Comparison of ENCODE assay signal across 1 cellular context in genomic region chr19:38834104-38834490, GRCh38.
A peak's percentile ranks its signal among the peaks of the same experiment; 100 is the strongest.
TF ChIP-seq lines count a peak whose summit lies in the region.

No MANE protein-coding gene starts in this region.

TF ChIP-seq in HEK293, 187 proteins besides CTCF, POLR2A, EP300 and RAD21 (continued from another document and continues in another):
- TF ChIP-seq, protein P1, sequence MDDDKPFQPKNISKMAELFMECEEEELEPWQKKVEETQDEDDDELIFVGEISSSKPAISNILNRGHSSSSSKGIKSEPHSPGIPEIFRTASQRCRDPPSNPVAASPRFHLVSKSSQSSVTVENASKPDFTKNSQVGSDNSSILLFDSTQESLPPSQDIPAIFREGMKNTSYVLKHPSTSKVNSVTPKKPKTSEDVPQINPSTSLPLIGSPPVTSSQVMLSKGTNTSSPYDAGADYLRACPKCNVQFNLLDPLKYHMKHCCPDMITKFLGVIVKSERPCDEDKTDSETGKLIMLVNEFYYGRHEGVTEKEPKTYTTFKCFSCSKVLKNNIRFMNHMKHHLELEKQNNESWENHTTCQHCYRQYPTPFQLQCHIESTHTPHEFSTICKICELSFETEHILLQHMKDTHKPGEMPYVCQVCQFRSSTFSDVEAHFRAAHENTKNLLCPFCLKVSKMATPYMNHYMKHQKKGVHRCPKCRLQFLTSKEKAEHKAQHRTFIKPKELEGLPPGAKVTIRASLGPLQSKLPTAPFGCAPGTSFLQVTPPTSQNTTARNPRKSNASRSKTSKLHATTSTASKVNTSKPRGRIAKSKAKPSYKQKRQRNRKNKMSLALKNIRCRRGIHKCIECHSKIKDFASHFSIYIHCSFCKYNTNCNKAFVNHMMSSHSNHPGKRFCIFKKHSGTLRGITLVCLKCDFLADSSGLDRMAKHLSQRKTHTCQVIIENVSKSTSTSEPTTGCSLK (tag by site-specific recombination; IDR thresholded peaks at IDR 0.05) = no peak
- TF ChIP-seq, protein P2, sequence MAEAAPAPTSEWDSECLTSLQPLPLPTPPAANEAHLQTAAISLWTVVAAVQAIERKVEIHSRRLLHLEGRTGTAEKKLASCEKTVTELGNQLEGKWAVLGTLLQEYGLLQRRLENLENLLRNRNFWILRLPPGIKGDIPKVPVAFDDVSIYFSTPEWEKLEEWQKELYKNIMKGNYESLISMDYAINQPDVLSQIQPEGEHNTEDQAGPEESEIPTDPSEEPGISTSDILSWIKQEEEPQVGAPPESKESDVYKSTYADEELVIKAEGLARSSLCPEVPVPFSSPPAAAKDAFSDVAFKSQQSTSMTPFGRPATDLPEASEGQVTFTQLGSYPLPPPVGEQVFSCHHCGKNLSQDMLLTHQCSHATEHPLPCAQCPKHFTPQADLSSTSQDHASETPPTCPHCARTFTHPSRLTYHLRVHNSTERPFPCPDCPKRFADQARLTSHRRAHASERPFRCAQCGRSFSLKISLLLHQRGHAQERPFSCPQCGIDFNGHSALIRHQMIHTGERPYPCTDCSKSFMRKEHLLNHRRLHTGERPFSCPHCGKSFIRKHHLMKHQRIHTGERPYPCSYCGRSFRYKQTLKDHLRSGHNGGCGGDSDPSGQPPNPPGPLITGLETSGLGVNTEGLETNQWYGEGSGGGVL (tag by site-specific recombination; IDR thresholded peaks at IDR 0.05) = no peak
- TF ChIP-seq ZNF132 (tag by site-specific recombination; IDR thresholded peaks at IDR 0.05; ENCODE audit: borderline replicate concordance) (no peak), ZSCAN4 (tag by site-specific recombination; IDR thresholded peaks at IDR 0.05) (no peak), REPIN1 (tag by site-specific recombination; IDR thresholded peaks at IDR 0.05; ENCODE audit: low read depth) (no peak), ZNF660 (tag by site-specific recombination; IDR thresholded peaks at IDR 0.05) (peak; percentile 23; the same call in 1 of the 2 replicates), ZNF792 (tag by site-specific recombination; IDR thresholded peaks at IDR 0.05) (no peak), ZNF521 (tag by site-specific recombination; IDR thresholded peaks at IDR 0.05) (no peak), ZNF433 (tag by site-specific recombination; IDR thresholded peaks at IDR 0.05; ENCODE audit: low read depth) (no peak), ZBTB7A (tag by site-specific recombination; IDR thresholded peaks at IDR 0.05; ENCODE audit: low read depth) (no peak), ZNF768 (tag by site-specific recombination; IDR thresholded peaks at IDR 0.05) (no peak), KLF8 (tag by site-specific recombination; IDR thresholded peaks at IDR 0.05) (no peak; the same call in 1 of the 2 replicates), SP3 (tag by site-specific recombination; IDR thresholded peaks at IDR 0.05) (no peak), ZNF211 (tag by site-specific recombination; IDR thresholded peaks at IDR 0.05; ENCODE audit: low read depth) (no peak), ZNF785 (tag by site-specific recombination; IDR thresholded peaks at IDR 0.05) (no peak), ZNF624 (tag by site-specific recombination; IDR thresholded peaks at IDR 0.05) (no peak), OVOL3 (tag by site-specific recombination; IDR thresholded peaks at IDR 0.05) (no peak), PRDM4 (tag by site-specific recombination; IDR thresholded peaks at IDR 0.05) (no peak), ZNF169 (tag by site-specific recombination; IDR thresholded peaks at IDR 0.05) (no peak), ZEB2 (tag by site-specific recombination; IDR thresholded peaks at IDR 0.05) (no peak), ZNF629 (tag by site-specific recombination; IDR thresholded peaks at IDR 0.05) (peak; percentile 74; the same call in 1 of the 2 replicates), ZNF514 (tag by site-specific recombination; IDR thresholded peaks at IDR 0.05) (no peak), ZNF423 (tag by site-specific recombination; IDR thresholded peaks at IDR 0.05) (no peak), ZNF362 (tag by site-specific recombination; IDR thresholded peaks at IDR 0.05) (0 out of 2 replicates have a peak, but pooled peaks have one; percentile 8), ZNF138 (tag by site-specific recombination; IDR thresholded peaks at IDR 0.05; ENCODE audit: borderline replicate concordance) (no peak), ZNF311 (tag by site-specific recombination; IDR thresholded peaks at IDR 0.05; ENCODE audit: borderline replicate concordance) (no peak), ZNF701 (tag by site-specific recombination; IDR thresholded peaks at IDR 0.05) (no peak), ZFHX2 (tag by site-specific recombination; conservative IDR thresholded peaks at IDR 0.05) (no peak), ATF2 (tag by site-specific recombination; IDR thresholded peaks at IDR 0.05; ENCODE audit: low read depth) (peak; percentile 68; the same call in 1 of the 2 replicates)
- TF ChIP-seq, protein P3, sequence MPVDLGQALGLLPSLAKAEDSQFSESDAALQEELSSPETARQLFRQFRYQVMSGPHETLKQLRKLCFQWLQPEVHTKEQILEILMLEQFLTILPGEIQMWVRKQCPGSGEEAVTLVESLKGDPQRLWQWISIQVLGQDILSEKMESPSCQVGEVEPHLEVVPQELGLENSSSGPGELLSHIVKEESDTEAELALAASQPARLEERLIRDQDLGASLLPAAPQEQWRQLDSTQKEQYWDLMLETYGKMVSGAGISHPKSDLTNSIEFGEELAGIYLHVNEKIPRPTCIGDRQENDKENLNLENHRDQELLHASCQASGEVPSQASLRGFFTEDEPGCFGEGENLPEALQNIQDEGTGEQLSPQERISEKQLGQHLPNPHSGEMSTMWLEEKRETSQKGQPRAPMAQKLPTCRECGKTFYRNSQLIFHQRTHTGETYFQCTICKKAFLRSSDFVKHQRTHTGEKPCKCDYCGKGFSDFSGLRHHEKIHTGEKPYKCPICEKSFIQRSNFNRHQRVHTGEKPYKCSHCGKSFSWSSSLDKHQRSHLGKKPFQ (tag by site-specific recombination; IDR thresholded peaks at IDR 0.05) = no peak
- TF ChIP-seq, protein P4, sequence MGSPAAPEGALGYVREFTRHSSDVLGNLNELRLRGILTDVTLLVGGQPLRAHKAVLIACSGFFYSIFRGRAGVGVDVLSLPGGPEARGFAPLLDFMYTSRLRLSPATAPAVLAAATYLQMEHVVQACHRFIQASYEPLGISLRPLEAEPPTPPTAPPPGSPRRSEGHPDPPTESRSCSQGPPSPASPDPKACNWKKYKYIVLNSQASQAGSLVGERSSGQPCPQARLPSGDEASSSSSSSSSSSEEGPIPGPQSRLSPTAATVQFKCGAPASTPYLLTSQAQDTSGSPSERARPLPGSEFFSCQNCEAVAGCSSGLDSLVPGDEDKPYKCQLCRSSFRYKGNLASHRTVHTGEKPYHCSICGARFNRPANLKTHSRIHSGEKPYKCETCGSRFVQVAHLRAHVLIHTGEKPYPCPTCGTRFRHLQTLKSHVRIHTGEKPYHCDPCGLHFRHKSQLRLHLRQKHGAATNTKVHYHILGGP (tag by site-specific recombination; IDR thresholded peaks at IDR 0.05) = no peak
- TF ChIP-seq, protein P5, sequence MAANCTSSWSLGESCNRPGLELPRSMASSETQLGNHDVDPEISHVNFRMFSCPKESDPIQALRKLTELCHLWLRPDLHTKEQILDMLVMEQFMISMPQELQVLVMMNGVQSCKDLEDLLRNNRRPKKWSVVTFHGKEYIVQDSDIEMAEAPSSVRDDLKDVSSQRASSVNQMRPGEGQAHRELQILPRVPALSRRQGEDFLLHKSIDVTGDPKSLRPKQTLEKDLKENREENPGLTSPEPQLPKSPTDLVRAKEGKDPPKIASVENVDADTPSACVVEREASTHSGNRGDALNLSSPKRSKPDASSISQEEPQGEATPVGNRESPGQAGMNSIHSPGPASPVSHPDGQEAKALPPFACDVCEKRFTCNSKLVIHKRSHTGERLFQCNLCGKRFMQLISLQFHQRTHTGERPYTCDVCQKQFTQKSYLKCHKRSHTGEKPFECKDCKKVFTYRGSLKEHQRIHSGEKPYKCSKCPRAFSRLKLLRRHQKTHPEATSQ (tag by site-specific recombination; IDR thresholded peaks at IDR 0.05) = no peak
- TF ChIP-seq, protein P6, sequence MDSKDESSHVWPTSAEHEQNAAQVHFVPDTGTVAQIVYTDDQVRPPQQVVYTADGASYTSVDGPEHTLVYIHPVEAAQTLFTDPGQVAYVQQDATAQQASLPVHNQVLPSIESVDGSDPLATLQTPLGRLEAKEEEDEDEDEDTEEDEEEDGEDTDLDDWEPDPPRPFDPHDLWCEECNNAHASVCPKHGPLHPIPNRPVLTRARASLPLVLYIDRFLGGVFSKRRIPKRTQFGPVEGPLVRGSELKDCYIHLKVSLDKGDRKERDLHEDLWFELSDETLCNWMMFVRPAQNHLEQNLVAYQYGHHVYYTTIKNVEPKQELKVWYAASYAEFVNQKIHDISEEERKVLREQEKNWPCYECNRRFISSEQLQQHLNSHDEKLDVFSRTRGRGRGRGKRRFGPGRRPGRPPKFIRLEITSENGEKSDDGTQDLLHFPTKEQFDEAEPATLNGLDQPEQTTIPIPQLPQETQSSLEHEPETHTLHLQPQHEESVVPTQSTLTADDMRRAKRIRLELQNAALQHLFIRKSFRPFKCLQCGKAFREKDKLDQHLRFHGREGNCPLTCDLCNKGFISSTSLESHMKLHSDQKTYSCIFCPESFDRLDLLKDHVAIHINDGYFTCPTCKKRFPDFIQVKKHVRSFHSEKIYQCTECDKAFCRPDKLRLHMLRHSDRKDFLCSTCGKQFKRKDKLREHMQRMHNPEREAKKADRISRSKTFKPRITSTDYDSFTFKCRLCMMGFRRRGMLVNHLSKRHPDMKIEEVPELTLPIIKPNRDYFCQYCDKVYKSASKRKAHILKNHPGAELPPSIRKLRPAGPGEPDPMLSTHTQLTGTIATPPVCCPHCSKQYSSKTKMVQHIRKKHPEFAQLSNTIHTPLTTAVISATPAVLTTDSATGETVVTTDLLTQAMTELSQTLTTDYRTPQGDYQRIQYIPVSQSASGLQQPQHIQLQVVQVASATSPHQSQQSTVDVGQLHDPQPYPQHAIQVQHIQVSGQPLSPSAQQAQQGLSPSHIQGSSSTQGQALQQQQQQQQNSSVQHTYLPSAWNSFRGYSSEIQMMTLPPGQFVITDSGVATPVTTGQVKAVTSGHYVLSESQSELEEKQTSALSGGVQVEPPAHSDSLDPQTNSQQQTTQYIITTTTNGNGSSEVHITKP (tag by site-specific recombination; IDR thresholded peaks at IDR 0.05) = no peak
- TF ChIP-seq, protein P7, sequence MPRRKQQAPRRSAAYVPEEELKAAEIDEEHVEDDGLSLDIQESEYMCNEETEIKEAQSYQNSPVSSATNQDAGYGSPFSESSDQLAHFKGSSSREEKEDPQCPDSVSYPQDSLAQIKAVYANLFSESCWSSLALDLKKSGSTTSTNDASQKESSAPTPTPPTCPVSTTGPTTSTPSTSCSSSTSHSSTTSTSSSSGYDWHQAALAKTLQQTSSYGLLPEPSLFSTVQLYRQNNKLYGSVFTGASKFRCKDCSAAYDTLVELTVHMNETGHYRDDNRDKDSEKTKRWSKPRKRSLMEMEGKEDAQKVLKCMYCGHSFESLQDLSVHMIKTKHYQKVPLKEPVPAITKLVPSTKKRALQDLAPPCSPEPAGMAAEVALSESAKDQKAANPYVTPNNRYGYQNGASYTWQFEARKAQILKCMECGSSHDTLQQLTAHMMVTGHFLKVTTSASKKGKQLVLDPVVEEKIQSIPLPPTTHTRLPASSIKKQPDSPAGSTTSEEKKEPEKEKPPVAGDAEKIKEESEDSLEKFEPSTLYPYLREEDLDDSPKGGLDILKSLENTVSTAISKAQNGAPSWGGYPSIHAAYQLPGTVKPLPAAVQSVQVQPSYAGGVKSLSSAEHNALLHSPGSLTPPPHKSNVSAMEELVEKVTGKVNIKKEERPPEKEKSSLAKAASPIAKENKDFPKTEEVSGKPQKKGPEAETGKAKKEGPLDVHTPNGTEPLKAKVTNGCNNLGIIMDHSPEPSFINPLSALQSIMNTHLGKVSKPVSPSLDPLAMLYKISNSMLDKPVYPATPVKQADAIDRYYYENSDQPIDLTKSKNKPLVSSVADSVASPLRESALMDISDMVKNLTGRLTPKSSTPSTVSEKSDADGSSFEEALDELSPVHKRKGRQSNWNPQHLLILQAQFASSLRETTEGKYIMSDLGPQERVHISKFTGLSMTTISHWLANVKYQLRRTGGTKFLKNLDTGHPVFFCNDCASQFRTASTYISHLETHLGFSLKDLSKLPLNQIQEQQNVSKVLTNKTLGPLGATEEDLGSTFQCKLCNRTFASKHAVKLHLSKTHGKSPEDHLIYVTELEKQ (tag by site-specific recombination; IDR thresholded peaks at IDR 0.05; ENCODE audit: borderline replicate concordance) = no peak
